ENCODE assay signal across 8 cellular contexts in the genomic region with DNA sequence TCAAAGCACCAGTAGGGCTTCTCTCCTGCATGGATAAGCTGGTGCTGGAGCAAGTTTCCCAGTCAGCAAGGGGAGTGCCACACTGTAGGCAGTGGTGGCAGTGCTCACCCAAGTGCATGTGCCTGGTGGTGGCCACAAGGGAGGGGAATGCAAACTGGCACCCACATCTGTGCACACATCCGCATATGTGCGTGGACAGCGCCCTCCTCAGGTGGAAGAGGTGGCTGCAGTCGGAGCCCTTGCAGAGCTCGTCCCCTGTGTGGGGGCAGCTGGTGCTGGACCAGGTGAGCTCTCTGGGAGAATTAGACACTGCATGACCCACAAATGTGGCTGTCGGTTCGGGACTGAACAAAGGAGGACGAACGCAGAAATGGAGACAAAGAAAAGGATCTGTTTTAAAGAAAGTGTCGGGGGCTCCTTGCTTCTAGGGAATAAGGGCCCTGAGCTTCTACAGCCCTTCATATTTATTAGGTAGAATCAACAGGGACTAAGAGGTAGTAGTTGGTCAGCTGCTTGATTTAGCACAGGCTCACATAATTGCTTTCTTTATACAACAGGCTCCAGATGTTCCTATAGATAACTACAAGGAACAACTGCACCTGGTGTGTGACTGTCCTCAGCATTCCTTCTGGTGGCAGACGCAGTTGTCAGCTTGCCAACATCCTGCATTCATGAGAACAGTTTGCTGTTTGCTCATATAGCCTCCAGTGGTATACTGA. TPM values are rescaled to one million over a fixed set of nuclear protein-coding genes. Genes with fewer than 3 reads are reported as not detected.
DNase-seq lines count a peak whose midpoint lies in the region; ATAC-seq and TF ChIP-seq lines count a peak whose summit lies in the region.
"Had no signal": no experiment of that assay in that cellular context is flagged by ENCODE, and none has a peak within 500 bp of the region (broad histone marks: within the 10 kb centered on the region; RNA-seq: fewer than 3 reads in every experiment).

No MANE protein-coding gene starts in this region.

- H3K4me3 ChIP-seq in epithelial cell of esophagus (ENCODE audit: low read length): no peak overlapping the region

- ATAC-seq in GM19455 (IDR thresholded peaks at IDR 0.05; ENCODE audit: unreplicated experiment): no peak

- POLR2A ChIA-PET in activated CD4-positive, alpha-beta memory T cell treated with anti-CD3 and anti-CD28 coated beads for 36 hours (lab: Charles Lee): interaction anchor here (0.5 to 1.0 kb wide), 2 partner anchors 81 to 108 kb away, joined by 3 read pairs; a partner anchor contains a TSS

- TF ChIP-seq CTCF in GM12874 (IDR thresholded peaks at IDR 0.05; ENCODE audit: insufficient read depth, low read depth, low read length) (peak; percentile 84), epithelial cell of esophagus (IDR thresholded peaks at IDR 0.05; ENCODE audit: insufficient read depth, low read depth, low read length, missing control alignments) (peak; percentile 59)

- CTCF ChIA-PET in activated CD4-positive, alpha-beta memory T cell treated with anti-CD3 and anti-CD28 coated beads for 36 hours (lab: Charles Lee): interaction anchor here (0.6 to 4.5 kb wide), 41 partner anchors 9 to 539 kb away, joined by 3 to 34 read pairs (median 4); a partner anchor contains a TSS

- intact Hi-C loops in activated CD4-positive, alpha-beta memory T cell treated with anti-CD3 and anti-CD28 coated beads for 36 hours (cut with micrococcal nuclease): no loop called here
- intact Hi-C loops in posterior vena cava (cut with DNase I): no loop called here

- no peaks in the 10 kb centered on the region for H3K36me3 Mint-ChIP-seq in activated CD4-positive, alpha-beta memory T cell treated with anti-CD3 and anti-CD28 coated beads for 36 hours
- H3K36me3 Mint-ChIP-seq: activated naive CD4-positive, alpha-beta T cell treated with anti-CD3 and anti-CD28 coated beads, Interleukin-2, amount 50 U/mL, for 24 hours had no signal

- H3K27me3 Mint-ChIP-seq in activated CD4-positive, alpha-beta memory T cell treated with anti-CD3 and anti-CD28 coated beads for 36 hours: no peaks in the 10 kb centered on the region
- H3K27me3 Mint-ChIP-seq: activated naive CD4-positive, alpha-beta T cell treated with anti-CD3 and anti-CD28 coated beads, Interleukin-2, amount 50 U/mL, for 24 hours had no signal

- no peak overlapping the region for H3K27ac Mint-ChIP-seq in activated CD4-positive, alpha-beta memory T cell treated with anti-CD3 and anti-CD28 coated beads for 36 hours
- H3K27ac Mint-ChIP-seq: activated naive CD4-positive, alpha-beta T cell treated with anti-CD3 and anti-CD28 coated beads, Interleukin-2, amount 50 U/mL, for 24 hours had no signal

- no peak overlapping the region for H3K4me3 Mint-ChIP-seq in activated CD4-positive, alpha-beta memory T cell treated with anti-CD3 and anti-CD28 coated beads for 36 hours
- H3K4me3 Mint-ChIP-seq: activated naive CD4-positive, alpha-beta T cell treated with anti-CD3 and anti-CD28 coated beads, Interleukin-2, amount 50 U/mL, for 24 hours had no signal

- peaks cover 1% of the 10 kb centered on the region for H3K4me1 Mint-ChIP-seq in activated CD4-positive, alpha-beta memory T cell treated with anti-CD3 and anti-CD28 coated beads for 36 hours (ENCODE audit: low read depth)

- DNase-seq in NCI-H460 (ENCODE audit: extremely low read depth, low read depth): peak; percentile 13
- peak; percentile 91 for DNase-seq in activated CD4-positive, alpha-beta memory T cell treated with anti-CD3 and anti-CD28 coated beads for 36 hours
- DNase-seq in epithelial cell of esophagus (ENCODE audit: low read depth): peak; percentile 52
- DNase-seq in posterior vena cava (ENCODE audit: low spot score): peak; percentile 79
- no peak for DNase-seq in cerebellar nuclear complex (lab: John Stamatoyannopoulos, UW)

- H3K9me3 Mint-ChIP-seq in activated CD4-positive, alpha-beta memory T cell treated with anti-CD3 and anti-CD28 coated beads for 36 hours: no peaks in the 10 kb centered on the region
- H3K9me3 Mint-ChIP-seq: activated naive CD4-positive, alpha-beta T cell treated with anti-CD3 and anti-CD28 coated beads, Interleukin-2, amount 50 U/mL, for 24 hours had no signal

RNA-seq across cellular contexts. Expression of a gene that starts 5.3 kb away (rescaled TPM):
- total RNA-seq in NCI-H460 (2014; rRNA removed; shearing (Covaris generic)): 8.2 and 10.0 TPM in 2 replicates
- 9.2 and 15.2 TPM in 2 replicates for polyA plus RNA-seq in NCI-H460 (2014; cell fraction: nucleus; rRNA removed)
- total RNA-seq in activated CD4-positive, alpha-beta memory T cell treated with anti-CD3 and anti-CD28 coated beads for 36 hours: 1 to 10 TPM; 8.7 to 9.9 TPM
- total RNA-seq in posterior vena cava: 1 to 10 TPM; 6.9 to 7.1 TPM

RNA-seq across cellular contexts. Expression of a gene that starts 30.0 kb away (rescaled TPM):
- 0.14 and 0.45 TPM in 2 replicates for total RNA-seq in NCI-H460 (2014; rRNA removed; shearing (Covaris generic))
- polyA plus RNA-seq in NCI-H460 (2014; cell fraction: nucleus; rRNA removed): 1.4 and 3.8 TPM in 2 replicates
- total RNA-seq in activated CD4-positive, alpha-beta memory T cell treated with anti-CD3 and anti-CD28 coated beads for 36 hours: 10 to 100 TPM; 14.0 to 15.0 TPM
- total RNA-seq in posterior vena cava: 10 to 100 TPM; 10.2 to 10.5 TPM

RNA-seq across cellular contexts. Expression of a gene that starts 35.2 kb away (rescaled TPM):
- total RNA-seq in NCI-H460 (2014; rRNA removed; shearing (Covaris generic)): 13.0 and 15.7 TPM in 2 replicates
- polyA plus RNA-seq in NCI-H460 (2014; cell fraction: nucleus; rRNA removed): 25.6 and 32.9 TPM in 2 replicates
- total RNA-seq in activated CD4-positive, alpha-beta memory T cell treated with anti-CD3 and anti-CD28 coated beads for 36 hours: 10 to 100 TPM; 73.2 to 83.2 TPM
- total RNA-seq in posterior vena cava: 10 to 100 TPM; 34.5 to 38.5 TPM

RNA-seq across cellular contexts. Expression of a gene that starts 42.7 kb away (rescaled TPM):
- total RNA-seq in NCI-H460 (2014; rRNA removed; shearing (Covaris generic)): 26.0 and 29.3 TPM in 2 replicates
- 34.4 and 37.7 TPM in 2 replicates for polyA plus RNA-seq in NCI-H460 (2014; cell fraction: nucleus; rRNA removed)
- total RNA-seq in activated CD4-positive, alpha-beta memory T cell treated with anti-CD3 and anti-CD28 coated beads for 36 hours: 10 to 100 TPM; 91.8 to 95.6 TPM
- total RNA-seq in posterior vena cava: 10 to 100 TPM; 42.3 to 42.5 TPM

RNA-seq across cellular contexts. Expression of a gene that starts 44.0 kb away (rescaled TPM):
- total RNA-seq in NCI-H460 (2014; rRNA removed; shearing (Covaris generic)): 5.8 and 7.7 TPM in 2 replicates
- polyA plus RNA-seq in NCI-H460 (2014; cell fraction: nucleus; rRNA removed): 6.5 and 12.5 TPM in 2 replicates
- total RNA-seq in activated CD4-positive, alpha-beta memory T cell treated with anti-CD3 and anti-CD28 coated beads for 36 hours: 1 to 10 TPM; 9.2 to 9.3 TPM
- 10 to 100 TPM in 1 of 2 donors, 1 to 10 TPM in 1; 8.8 to 10.8 TPM for total RNA-seq in posterior vena cava

Comparison
In these comparisons a context has a peak if more than half of its experiments do, and no peak if none do; other contexts are left out.
1. DNase-seq: peak in NCI-H460 (single experiment), activated CD4-positive, alpha-beta memory T cell treated with anti-CD3 and anti-CD28 coated beads for 36 hours (single experiment), epithelial cell of esophagus (single experiment) and posterior vena cava (single experiment); none in cerebellar nuclear complex (0 of 2).